Comparison of ENCODE assay signal across 1 cellular context in genomic region chr7:69912141-69912540, GRCh38.
TF ChIP-seq lines count a peak whose summit lies in the region.

No MANE protein-coding gene starts in this region.

TF ChIP-seq in A549, 52 proteins besides CTCF, POLR2A, EP300 and RAD21 (continued from another document):
- no peak for TF ChIP-seq E2F6 (IDR thresholded peaks at IDR 0.05; ENCODE audit: borderline replicate concordance, low read depth)
TF ChIP-seq in A549: peak in this region for 0.
